8 cellular contexts compared by ENCODE assay signal in the genomic region with DNA sequence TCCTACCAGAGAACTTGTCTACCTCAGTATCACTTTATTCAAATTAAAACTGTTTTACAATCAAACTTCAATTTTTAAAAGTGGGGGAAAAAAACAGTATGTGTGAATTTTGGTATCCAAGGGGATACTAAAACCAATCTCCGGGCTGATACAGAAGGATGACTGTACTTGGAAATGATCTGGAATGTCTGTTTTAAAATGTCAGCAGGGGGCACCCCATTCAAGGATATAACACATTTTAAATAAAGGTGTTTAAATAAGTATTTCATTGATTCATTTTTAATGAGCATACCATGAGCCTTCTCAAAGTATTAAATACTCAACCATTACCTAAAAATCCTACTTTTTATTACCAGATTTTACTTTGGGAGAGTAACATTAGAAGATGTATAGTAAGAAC.
A peak's percentile ranks its signal among the peaks of the same experiment; 100 is the strongest.
DNase-seq lines count a peak whose midpoint lies in the region; ATAC-seq and TF ChIP-seq lines count a peak whose summit lies in the region.

No MANE protein-coding gene starts in this region.

- POLR2A ChIA-PET in PC-3 (lab: Charles Lee; ENCODE audit: unreplicated experiment), result no interaction called here

- no peak overlapping the region for H2AFZ ChIP-seq in PC-3 (ENCODE audit: low read length)

- H3K9ac ChIP-seq in PC-3 (ENCODE audit: low read length), result no peak overlapping the region

- WGBS in esophagus muscularis mucosa, result 13% methylated on average over 1 of the region's 1 CpG

- DNase-seq in AG20443 (ENCODE audit: low spot score), result peak; percentile 60
- peak; percentile 50 for DNase-seq in GM12865 (ENCODE audit: low read depth)
- DNase-seq in PC-3, result peak; percentile 71
- DNase-seq in esophagus muscularis mucosa (ENCODE audit: extremely low spot score), result no peak
- DNase-seq in pons (ENCODE audit: low spot score), result peak; percentile 49

- H3K36me3 ChIP-seq in PC-3 (ENCODE audit: low read depth, low read length) (peaks cover 8% of the 10 kb centered on the region; the same call in 1 of the 2 replicates), esophagus muscularis mucosa (no peaks in the 10 kb centered on the region)

- ATAC-seq in PC-3 (peak; percentile 69), GM18861 (IDR thresholded peaks at IDR 0.05; ENCODE audit: unreplicated experiment) (no peak), GM21390 (IDR thresholded peaks at IDR 0.05; ENCODE audit: unreplicated experiment) (no peak)
- ATAC-seq in activated CD4-positive, CD25-positive, alpha-beta regulatory T cell treated with anti-CD3 and anti-CD28 coated beads, Interleukin-2, amount 50 U/mL, for 24 hours, result no peak

- TF ChIP-seq EP300 in esophagus muscularis mucosa (IDR thresholded peaks at IDR 0.05), result no peak

- intact Hi-C loops in PC-3 (cut with micrococcal nuclease), result loop anchor here (1.0 to 10.0 kb wide), 5 partner anchors 127 to 551 kb away; no protein-coding TSS in a partner anchor
- intact Hi-C loops in esophagus muscularis mucosa (cut with DNase I), result loop anchor here (2.0 to 10.0 kb wide), 4 partner anchors 61 to 548 kb away; no protein-coding TSS in a partner anchor

- H3K27ac ChIP-seq in PC-3 (ENCODE audit: low read length) (no peak overlapping the region), esophagus muscularis mucosa (replicated peaks in 1 of 4) (no peak overlapping the region)

- no TSS peak for BruUV-seq in PC-3 (replicated peaks; lab: Mats Ljungman, UMichigan)

- H3F3A ChIP-seq in PC-3 (ENCODE audit: low read length, unreplicated experiment), result no peaks in the 10 kb centered on the region

- H3K9me3 ChIP-seq in PC-3 (ENCODE audit: low read length) (peaks cover 9% of the 10 kb centered on the region), esophagus muscularis mucosa (no peaks in the 10 kb centered on the region)

- H3K27me3 ChIP-seq in PC-3 (ENCODE audit: low read length), result no peaks in the 10 kb centered on the region
- H3K27me3 ChIP-seq in esophagus muscularis mucosa, result no peaks in the 10 kb centered on the region

- H4K20me1 ChIP-seq in PC-3 (ENCODE audit: low read length), result no peaks in the 10 kb centered on the region

- H3K4me1 ChIP-seq in PC-3 (ENCODE audit: insufficient read depth, low read length), result no peaks in the 10 kb centered on the region
- no peaks in the 10 kb centered on the region for H3K4me1 ChIP-seq in esophagus muscularis mucosa

- TF ChIP-seq CTCF in GM12865 (IDR thresholded peaks at IDR 0.05; ENCODE audit: insufficient read depth, low read depth, low read length, missing control alignments), result peak; percentile 23
- TF ChIP-seq CTCF in PC-3 (conservative IDR thresholded peaks at IDR 0.05; ENCODE audit: low read depth, low read length), result peak; percentile 77
- TF ChIP-seq CTCF in esophagus muscularis mucosa (IDR thresholded peaks at IDR 0.05), result peak; percentile 45 to 52 (median 51)

- TF ChIP-seq POLR2A in esophagus muscularis mucosa (IDR thresholded peaks at IDR 0.05; ENCODE audit: low read depth), result no peak

- H3K9me2 ChIP-seq in PC-3 (replicated peaks; ENCODE audit: low read length), result no peaks in the 10 kb centered on the region

- no peak overlapping the region for H3K4me2 ChIP-seq in PC-3 (ENCODE audit: low read length)

- CTCF ChIA-PET in PC-3 (lab: Charles Lee), result no interaction called here

- no peaks in the 10 kb centered on the region for H3K79me2 ChIP-seq in PC-3 (ENCODE audit: low read length)

- H3K4me3 ChIP-seq in GM12865 (ENCODE audit: low read depth, low read length) (no peak overlapping the region), PC-3 (ENCODE audit: low read length) (no peak overlapping the region), esophagus muscularis mucosa (no peak overlapping the region)

Comparison
In these comparisons a context has a peak if more than half of its experiments do, and no peak if none do; other contexts are left out.
1. CTCF ChIP-seq: peak in every context shown above with its lines; median percentile 77 in PC-3; 51 in esophagus muscularis mucosa; 23 in GM12865.